ENCODE assay signal across 1 cellular context in genomic region chr5:155620819-155621410, GRCh38.
TF ChIP-seq lines count a peak whose summit lies in the region.

No MANE protein-coding gene starts in this region.

TF ChIP-seq in GM23338, 12 proteins besides CTCF, POLR2A, EP300 and RAD21 (continued from another document):
- no peak for TF ChIP-seq ZNF462 (CRISPR knock-in tag; IDR thresholded peaks at IDR 0.05)
- TF ChIP-seq CREB1 (CRISPR knock-in tag; IDR thresholded peaks at IDR 0.05; ENCODE audit: low read depth): no peak
- no peak for TF ChIP-seq STAT1 (IDR thresholded peaks at IDR 0.05; ENCODE audit: unreplicated experiment)
- no peak for TF ChIP-seq ZNF331 (CRISPR knock-in tag; IDR thresholded peaks at IDR 0.05; ENCODE audit: low read depth)
- no peak for TF ChIP-seq POLR2AphosphoS5 (IDR thresholded peaks at IDR 0.05; ENCODE audit: low read depth)
- no peak for TF ChIP-seq NANOG (IDR thresholded peaks at IDR 0.05; ENCODE audit: borderline replicate concordance)
- TF ChIP-seq ZNF114 (CRISPR knock-in tag; IDR thresholded peaks at IDR 0.05): no peak
- TF ChIP-seq EZH2 (IDR thresholded peaks at IDR 0.05; ENCODE audit: low read depth, unreplicated experiment): no peak
- TF ChIP-seq, protein P1, sequence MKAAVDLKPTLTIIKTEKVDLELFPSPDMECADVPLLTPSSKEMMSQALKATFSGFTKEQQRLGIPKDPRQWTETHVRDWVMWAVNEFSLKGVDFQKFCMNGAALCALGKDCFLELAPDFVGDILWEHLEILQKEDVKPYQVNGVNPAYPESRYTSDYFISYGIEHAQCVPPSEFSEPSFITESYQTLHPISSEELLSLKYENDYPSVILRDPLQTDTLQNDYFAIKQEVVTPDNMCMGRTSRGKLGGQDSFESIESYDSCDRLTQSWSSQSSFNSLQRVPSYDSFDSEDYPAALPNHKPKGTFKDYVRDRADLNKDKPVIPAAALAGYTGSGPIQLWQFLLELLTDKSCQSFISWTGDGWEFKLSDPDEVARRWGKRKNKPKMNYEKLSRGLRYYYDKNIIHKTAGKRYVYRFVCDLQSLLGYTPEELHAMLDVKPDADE (IDR thresholded peaks at IDR 0.05): no peak
- no peak for TF ChIP-seq JUNB (IDR thresholded peaks at IDR 0.05; ENCODE audit: unreplicated experiment)
TF ChIP-seq in GM23338: peak in this region for 0.
